Comparison of ENCODE assay signal across 23 cellular contexts in genomic region chr9:3777137-3777536, GRCh38.
DNase-seq lines count a peak whose midpoint lies in the region; FAIRE-seq and TF ChIP-seq lines count a peak whose summit lies in the region.
"Had no signal": no experiment of that assay in that cellular context is flagged by ENCODE, and none has a peak within 500 bp of the region (broad histone marks: within the 10 kb centered on the region; RNA-seq: fewer than 3 reads in every experiment).

No MANE protein-coding gene starts in this region.

- no peaks in the 10 kb centered on the region for H3K9me3 Mint-ChIP-seq in Calu3 (ENCODE audit: low read depth, unreplicated experiment)
- H3K9me3 Mint-ChIP-seq: CD8-positive, alpha-beta memory T cell had no signal

- POLR2A ChIA-PET in HEK293T (lab: Yijun Ruan, JAX), result no interaction called here

- DNase-seq in Calu3, result peak; percentile 28
- DNase-seq in HuH-7 (ENCODE audit: low spot score), result peak; percentile 32
- peak; percentile 13 for DNase-seq in SW480 (ENCODE audit: low spot score)
- no peak for DNase-seq in keratinocyte (ENCODE audit: low read depth, low spot score)
- DNase-seq in NCI-H526 (lab: John Stamatoyannopoulos, UW), result no peak
- no peak for DNase-seq in HEK293T (ENCODE audit: extremely low spot score)
- DNase-seq in pons (ENCODE audit: low spot score), result no peak
- no peak for DNase-seq in RPMI8226
- DNase-seq: CD8-positive, alpha-beta memory T cell; DMS53; EL; GM23248; NCI-H1417; NCI-H1694 treated with DMSO at 0.1 percent for 48 hours; NCI-H2081 treated with DMSO at 0.1 percent for 48 hours; NCI-H2171 treated with DMSO at 0.1 percent for 48 hours; NCI-H526 treated with DMSO at 0.1 percent for 48 hours; OCI-M1; SHP77 had no signal

- no peaks in the 10 kb centered on the region for H3K4me1 ChIP-seq in keratinocyte (ENCODE audit: control insufficient read depth, extremely low read depth, insufficient read depth, low read length)
- H3K4me1 ChIP-seq: HAP-1 had no signal

- no peaks in the 10 kb centered on the region for H3K27me3 Mint-ChIP-seq in Calu3 (ENCODE audit: unreplicated experiment)

- H3K9ac ChIP-seq in keratinocyte (ENCODE audit: control insufficient read depth, extremely low read depth, insufficient read depth, low read length), result no peak overlapping the region
- H3K9ac ChIP-seq: GM23248 had no signal

- no peak overlapping the region for H3K4me3 Mint-ChIP-seq in Calu3 (ENCODE audit: low read depth, unreplicated experiment)
- H3K4me3 Mint-ChIP-seq: CD8-positive, alpha-beta memory T cell had no signal

- peaks cover 14% of the 10 kb centered on the region for H3K4me1 Mint-ChIP-seq in Calu3 (ENCODE audit: low read depth, unreplicated experiment)
- H3K4me1 Mint-ChIP-seq: CD8-positive, alpha-beta memory T cell had no signal

- peak; percentile 26 for FAIRE-seq in keratinocyte (lab: Jason Lieb, UNC)
- FAIRE-seq: A204.1, D721Med had no signal

- no peaks in the 10 kb centered on the region for H4K20me1 ChIP-seq in keratinocyte (ENCODE audit: control insufficient read depth, extremely low read depth, insufficient read depth, low read length)

- H2AFZ ChIP-seq in keratinocyte (ENCODE audit: control insufficient read depth, low read length), result no peak overlapping the region
- H2AFZ ChIP-seq: GM23248 had no signal

- no peak overlapping the region for H3K4me2 ChIP-seq in keratinocyte (ENCODE audit: control insufficient read depth, extremely low read depth, insufficient read depth, low read depth, low read length)

- H3K79me2 ChIP-seq in keratinocyte (ENCODE audit: control insufficient read depth, insufficient read depth, low read length), result no peaks in the 10 kb centered on the region

- no peak overlapping the region for H3K27ac ChIP-seq in keratinocyte (ENCODE audit: control insufficient read depth, insufficient read depth, low read length)
- H3K27ac ChIP-seq: C4-2B, GM23248 had no signal

- no peaks in the 10 kb centered on the region for H3K9me1 ChIP-seq in keratinocyte (ENCODE audit: control insufficient read depth, extremely low read depth, insufficient read depth, low read length)

- CTCF ChIA-PET in Calu3 (lab: Charles Lee) (no interaction called here), HEK293T (lab: Yijun Ruan, JAX) (no interaction called here)

- dilution Hi-C loops in keratinocyte (cut with MboI; ENCODE audit: extremely low pct_ligation_motif_present, low sequenced_read_pairs), result no loop called here

- no peak for TF ChIP-seq CTCF in Calu3 (IDR thresholded peaks at IDR 0.05; ENCODE audit: unreplicated experiment)
- no peak for TF ChIP-seq CTCF in keratinocyte (optimal IDR thresholded peaks at IDR 0.05 in 1 of 3, IDR thresholded peaks at IDR 0.05 in 1 of 3, conservative IDR thresholded peaks at IDR 0.05 in 1 of 3; ENCODE audit: extremely low read depth in 1 of 3, insufficient read depth in 2 of 3, low read length in 3 of 3)

- H3K27ac Mint-ChIP-seq in Calu3 (ENCODE audit: unreplicated experiment), result no peak overlapping the region
- H3K27ac Mint-ChIP-seq: CD8-positive, alpha-beta memory T cell had no signal

- no TSS peak for BruUV-seq in Calu3 (replicated peaks; lab: Mats Ljungman, UMichigan)

- no peaks in the 10 kb centered on the region for H3K27me3 ChIP-seq in keratinocyte (ENCODE audit: control insufficient read depth, extremely low read depth, insufficient read depth, low read length)

- intact Hi-C loops in Calu3 (cut with micrococcal nuclease; ENCODE audit: unreplicated experiment), result no loop called here

- H3K9me3 ChIP-seq in keratinocyte (ENCODE audit: control insufficient read depth, low read depth, low read length), result no peaks in the 10 kb centered on the region
- H3K9me3 ChIP-seq: HAP-1 had no signal

- no peak overlapping the region for H3K4me3 ChIP-seq in keratinocyte (ENCODE audit: control insufficient read depth in 2 of 3, extremely low read depth in 1 of 3, insufficient read depth in 2 of 3, low read depth in 1 of 3, low read length in 3 of 3)
- H3K4me3 ChIP-seq: GM23248, HAP-1 had no signal

- H3K36me3 ChIP-seq in keratinocyte (ENCODE audit: control insufficient read depth in 2 of 2, extremely low read depth in 1 of 2, insufficient read depth in 2 of 2, low read length in 2 of 2), result no peaks in the 10 kb centered on the region
- H3K36me3 ChIP-seq: HAP-1 had no signal

- no peaks in the 10 kb centered on the region for H3K36me3 Mint-ChIP-seq in Calu3 (ENCODE audit: insufficient read depth, unreplicated experiment)
- H3K36me3 Mint-ChIP-seq: CD8-positive, alpha-beta memory T cell had no signal

TF ChIP-seq in HEK293T, 16 proteins besides CTCF, POLR2A, EP300 and RAD21:
- TF ChIP-seq L3MBTL2 (conservative IDR thresholded peaks at IDR 0.05), result no peak
- TF ChIP-seq PKNOX1 (IDR thresholded peaks at IDR 0.05), result no peak
- no peak for TF ChIP-seq SP1 (IDR thresholded peaks at IDR 0.05)
- no peak for TF ChIP-seq NFRKB (IDR thresholded peaks at IDR 0.05)
- TF ChIP-seq FOXK2 (IDR thresholded peaks at IDR 0.05), result no peak
- TF ChIP-seq BHLHE40 (IDR thresholded peaks at IDR 0.05; ENCODE audit: borderline replicate concordance), result no peak
- no peak for TF ChIP-seq LEF1 (IDR thresholded peaks at IDR 0.05; ENCODE audit: borderline replicate concordance)
- no peak for TF ChIP-seq HDGF (IDR thresholded peaks at IDR 0.05; ENCODE audit: borderline replicate concordance)
- no peak for TF ChIP-seq ELF4 (IDR thresholded peaks at IDR 0.05)
- no peak for TF ChIP-seq ARNT (IDR thresholded peaks at IDR 0.05)
- TF ChIP-seq FOXA1 (IDR thresholded peaks at IDR 0.05), result no peak
- no peak for TF ChIP-seq SUZ12 (IDR thresholded peaks at IDR 0.05)
- no peak for TF ChIP-seq FOXM1 (IDR thresholded peaks at IDR 0.05; ENCODE audit: borderline replicate concordance)
- no peak for TF ChIP-seq CTBP1 (IDR thresholded peaks at IDR 0.05; ENCODE audit: borderline replicate concordance)
- TF ChIP-seq ZNF384 (IDR thresholded peaks at IDR 0.05), result no peak
- TF ChIP-seq TARDBP (IDR thresholded peaks at IDR 0.05), result no peak
TF ChIP-seq in HEK293T: peak in this region for 0.

Comparison
In these comparisons a context has a peak if more than half of its experiments do, and no peak if none do; other contexts are left out.
1. DNase-seq: peak in Calu3 (single experiment), HuH-7 (single experiment) and SW480 (single experiment); none in keratinocyte (single experiment), NCI-H526 (0 of 2), HEK293T (single experiment), pons (single experiment) and RPMI8226 (single experiment).